In genomic region chr5:143569213-143569663, GRCh38 we compare ENCODE assay signal across 25 cellular contexts.
DNase-seq lines count a peak whose midpoint lies in the region; ATAC-seq, FAIRE-seq and TF ChIP-seq lines count a peak whose summit lies in the region.
"Had no signal": no experiment of that assay in that cellular context is flagged by ENCODE, and none has a peak within 500 bp of the region (broad histone marks: within the 10 kb centered on the region; RNA-seq: fewer than 3 reads in every experiment).

No MANE protein-coding gene starts in this region.

- H3K4me3 ChIP-seq in OCI-LY1 (ENCODE audit: low read depth, low read length, poor library complexity, severe bottlenecking) (no peak overlapping the region), cardiac fibroblast (replicated peaks in 1 of 2; ENCODE audit: low read depth in 2 of 2, low read length in 2 of 2) (no peak overlapping the region), HepG2 (replicated peaks in 1 of 3; ENCODE audit: insufficient read depth in 1 of 3, low read depth in 2 of 3, low read length in 3 of 3) (no peak overlapping the region; a peak in 1 of 6 replicates), skeletal muscle cell (ENCODE audit: low read depth, low read length) (no peak overlapping the region)
- H3K4me3 ChIP-seq: esophagus squamous epithelium, GM23338, transverse colon had no signal

- DNase-seq in cardiac fibroblast (ENCODE audit: low read depth in 2 of 2), result peak; percentile 69 to 92
- DNase-seq in HepG2 (ENCODE audit: low spot score), result peak; percentile 82
- peak; percentile 97 for DNase-seq in skeletal muscle cell (ENCODE audit: low read depth)
- no peak for DNase-seq in nucleus accumbens (lab: John Stamatoyannopoulos, UW)
- no peak for DNase-seq in activated naive CD4-positive, alpha-beta T cell treated with Interleukin-2 at 50 U/mL for 16 hours
- no peak for DNase-seq in left ventricle myocardium superior
- DNase-seq: activated CD4-positive, alpha-beta memory T cell treated with anti-CD3 and anti-CD28 coated beads for 36 hours; activated gamma-delta T cell treated with Interleukin-2 at 50 U/mL for 16 hours; aorta; CD4-positive, alpha-beta memory T cell; DMS153; esophagus squamous epithelium; head of caudate nucleus; left colon; NCI-H1436; NCI-H2171; NCI-H526 treated with DMSO at 0.1 percent for 48 hours; stimulated activated CD4-positive, alpha-beta T cell treated with anti-CD3 and anti-CD28 coated beads, Interleukin-12 subunit alpha, Interleukin-12 subunit beta, amount 100 ng/mL, for 4 hours; stimulated activated CD4-positive, alpha-beta T cell treated with anti-CD3 and anti-CD28 coated beads, Interleukin-4, amount 100 ng/mL, for 4 hours; T-helper 9 cell; transverse colon had no signal

- no peak for TF ChIP-seq RAD21 in HepG2 (CRISPR knock-in tag; IDR thresholded peaks at IDR 0.05)

- intact Hi-C loops in HepG2 (cut with micrococcal nuclease; ENCODE audit: unreplicated experiment), result loop anchor here (10.0 kb wide), 1 partner anchor 164 kb away; the partner anchor contains the start of gene NR3C1
- intact Hi-C loops in left ventricle myocardium superior (cut with micrococcal nuclease), result no loop called here

- no peaks in the 10 kb centered on the region for H3K27me3 ChIP-seq in OCI-LY1 (ENCODE audit: insufficient read depth, low read length)
- H3K27me3 ChIP-seq in HepG2 (ENCODE audit: control insufficient read depth in 1 of 2, insufficient read depth in 2 of 2, low read length in 2 of 2), result no peaks in the 10 kb centered on the region
- H3K27me3 ChIP-seq: esophagus squamous epithelium, transverse colon had no signal

- peak; percentile 58 for ATAC-seq in HepG2
- ATAC-seq in left ventricle myocardium superior, result no peak
- ATAC-seq in GM21786 (IDR thresholded peaks at IDR 0.05; ENCODE audit: unreplicated experiment), result no peak
- ATAC-seq: GM23338, left colon had no signal

- H3K4me2 ChIP-seq in OCI-LY1 (ENCODE audit: low read length), result no peak overlapping the region
- H3K4me2 ChIP-seq in HepG2 (ENCODE audit: low read depth, low read length), result peak overlapping the region; percentile 22
- H3K4me2 ChIP-seq: GM23338 had no signal

- TF ChIP-seq EP300 in HepG2 (IDR thresholded peaks at IDR 0.05; ENCODE audit: low read depth in 2 of 2, low read length in 2 of 2) (peak in 1 of 2 experiments; percentile 67; a peak in 1 of 4 replicates), HepG2 (CRISPR knock-in tag; IDR thresholded peaks at IDR 0.05; ENCODE audit: borderline replicate concordance) (no peak)

- no peaks in the 10 kb centered on the region for H3K9me2 ChIP-seq in OCI-LY1 (ENCODE audit: low read depth, low read length)

- no peaks in the 10 kb centered on the region for H3F3A ChIP-seq in OCI-LY1 (ENCODE audit: insufficient read depth, low read length)

- no peaks in the 10 kb centered on the region for H3K9me3 ChIP-seq in OCI-LY1 (ENCODE audit: low read length)
- no peaks in the 10 kb centered on the region for H3K9me3 ChIP-seq in HepG2 (ENCODE audit: low read length)
- H3K9me3 ChIP-seq: esophagus squamous epithelium, transverse colon had no signal

- no peaks in the 10 kb centered on the region for H4K20me1 ChIP-seq in OCI-LY1 (ENCODE audit: insufficient read depth, low read length)
- no peaks in the 10 kb centered on the region for H4K20me1 ChIP-seq in HepG2 (ENCODE audit: insufficient read depth, low read length)

- H3K9ac ChIP-seq in OCI-LY1 (ENCODE audit: low read length) (no peak overlapping the region), HepG2 (ENCODE audit: insufficient read depth, low read depth, low read length) (0 out of 2 replicates have a peak overlapping the region, but pooled peaks have one; percentile 5)

- BruUV-seq in HepG2 (replicated peaks; lab: Mats Ljungman, UMichigan), result no TSS peak

- TF ChIP-seq CTCF in OCI-LY1 (IDR thresholded peaks at IDR 0.05; ENCODE audit: low read length) (no peak), cardiac fibroblast (IDR thresholded peaks at IDR 0.05; ENCODE audit: low read depth, low read length) (no peak), HepG2 (CRISPR knock-in tag; IDR thresholded peaks at IDR 0.05) (no peak)

- CTCF ChIA-PET in HepG2 (lab: Yijun Ruan, JAX; ENCODE audit: low intra/inter-chr PET ratio, low total read pairs), result no interaction called here

- H3K4me1 ChIP-seq in OCI-LY1 (ENCODE audit: insufficient read depth, low read length, severe bottlenecking) (peaks cover 45% of the 10 kb centered on the region), HepG2 (ENCODE audit: insufficient read depth, low read length) (peaks cover 37% of the 10 kb centered on the region)
- H3K4me1 ChIP-seq: esophagus squamous epithelium had no signal

- POLR2A ChIA-PET in HepG2 (lab: Yijun Ruan, JAX), result interaction anchor here (0.8 to 2.7 kb wide), 10 partner anchors 8 to 164 kb away, joined by 3 to 15 read pairs (median 6); no protein-coding TSS in a partner anchor

- H3K79me2 ChIP-seq in OCI-LY1 (ENCODE audit: insufficient read depth, low read length) (no peaks in the 10 kb centered on the region), HepG2 (ENCODE audit: insufficient read depth, low read length) (no peaks in the 10 kb centered on the region)

- no peak for TF ChIP-seq POLR2A in HepG2 (IDR thresholded peaks at IDR 0.05; ENCODE audit: insufficient read depth in 1 of 2, low read depth in 2 of 2, low read length in 2 of 2)

- FAIRE-seq in HepG2 (lab: Jason Lieb, UNC), result peak; percentile 88
- FAIRE-seq: G401.6 had no signal

- no peaks in the 10 kb centered on the region for H3K36me3 ChIP-seq in OCI-LY1 (ENCODE audit: insufficient read depth, low read length)
- H3K36me3 ChIP-seq in HepG2 (replicated peaks in 1 of 2; ENCODE audit: control insufficient read depth in 1 of 2, insufficient read depth in 2 of 2, low read length in 2 of 2), result no peaks in the 10 kb centered on the region
- H3K36me3 ChIP-seq: esophagus squamous epithelium, transverse colon had no signal

- 22% methylated on average over 4 of the region's 4 CpGs for WGBS in HepG2 (ENCODE audit: low lambda C conversion rate)

- H2AFZ ChIP-seq in OCI-LY1 (ENCODE audit: low read length) (no peak overlapping the region), HepG2 (ENCODE audit: low read length) (no peak overlapping the region)
- H2AFZ ChIP-seq: GM23338 had no signal

- in situ Hi-C loops in HepG2 (cut with HindIII; ENCODE audit: extremely low pct_ligation_motif_present, low pct_unique_long_range_greater_than_20kb), result no loop called here

- H3K27ac ChIP-seq in OCI-LY1 (ENCODE audit: low read depth, low read length, poor library complexity, severe bottlenecking), result peak overlapping the region; percentile 14
- peak overlapping the region; percentile 66 for H3K27ac ChIP-seq in HepG2 (ENCODE audit: extremely low read length, insufficient read depth, low read length)
- H3K27ac ChIP-seq: esophagus squamous epithelium had no signal

TF ChIP-seq in HepG2, 621 proteins besides CTCF, POLR2A, EP300 and RAD21 (continues in another document):
- TF ChIP-seq SIX1 (CRISPR knock-in tag; IDR thresholded peaks at IDR 0.05; ENCODE audit: borderline replicate concordance), result no peak
- no peak for TF ChIP-seq CBX5 (CRISPR knock-in tag; IDR thresholded peaks at IDR 0.05; ENCODE audit: borderline replicate concordance)
- no peak for TF ChIP-seq ZNF549 (CRISPR knock-in tag; IDR thresholded peaks at IDR 0.05)
- TF ChIP-seq ZNF24 (IDR thresholded peaks at IDR 0.05), result no peak
- TF ChIP-seq PAX8 (CRISPR knock-in tag; IDR thresholded peaks at IDR 0.05; ENCODE audit: borderline replicate concordance), result no peak
- TF ChIP-seq, protein P1, sequence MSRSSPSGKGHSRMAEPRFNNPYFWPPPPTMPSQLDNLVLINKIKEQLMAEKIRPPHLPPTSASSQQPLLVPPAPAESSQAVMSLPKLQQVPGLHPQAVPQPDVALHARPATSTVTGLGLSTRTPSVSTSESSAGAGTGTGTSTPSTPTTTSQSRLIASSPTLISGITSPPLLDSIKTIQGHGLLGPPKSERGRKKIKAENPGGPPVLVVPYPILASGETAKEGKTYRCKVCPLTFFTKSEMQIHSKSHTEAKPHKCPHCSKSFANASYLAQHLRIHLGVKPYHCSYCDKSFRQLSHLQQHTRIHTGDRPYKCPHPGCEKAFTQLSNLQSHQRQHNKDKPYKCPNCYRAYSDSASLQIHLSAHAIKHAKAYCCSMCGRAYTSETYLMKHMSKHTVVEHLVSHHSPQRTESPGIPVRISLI (CRISPR knock-in tag; IDR thresholded peaks at IDR 0.05; ENCODE audit: borderline replicate concordance), result no peak
- TF ChIP-seq ZBTB37 (CRISPR knock-in tag; IDR thresholded peaks at IDR 0.05), result no peak
- no peak for TF ChIP-seq ZNF709 (CRISPR knock-in tag; IDR thresholded peaks at IDR 0.05)
- no peak for TF ChIP-seq SOX13 (IDR thresholded peaks at IDR 0.05)
- TF ChIP-seq SOX13 (CRISPR knock-in tag; conservative IDR thresholded peaks at IDR 0.05 in 1 of 2, IDR thresholded peaks at IDR 0.05 in 1 of 2), result peak in 1 of 2 experiments; percentile 66; a peak in 2 of 4 replicates
- TF ChIP-seq HNRNPH1 (optimal IDR thresholded peaks at IDR 0.05; ENCODE audit: low read depth, low read length), result no peak
- TF ChIP-seq, protein P2, sequence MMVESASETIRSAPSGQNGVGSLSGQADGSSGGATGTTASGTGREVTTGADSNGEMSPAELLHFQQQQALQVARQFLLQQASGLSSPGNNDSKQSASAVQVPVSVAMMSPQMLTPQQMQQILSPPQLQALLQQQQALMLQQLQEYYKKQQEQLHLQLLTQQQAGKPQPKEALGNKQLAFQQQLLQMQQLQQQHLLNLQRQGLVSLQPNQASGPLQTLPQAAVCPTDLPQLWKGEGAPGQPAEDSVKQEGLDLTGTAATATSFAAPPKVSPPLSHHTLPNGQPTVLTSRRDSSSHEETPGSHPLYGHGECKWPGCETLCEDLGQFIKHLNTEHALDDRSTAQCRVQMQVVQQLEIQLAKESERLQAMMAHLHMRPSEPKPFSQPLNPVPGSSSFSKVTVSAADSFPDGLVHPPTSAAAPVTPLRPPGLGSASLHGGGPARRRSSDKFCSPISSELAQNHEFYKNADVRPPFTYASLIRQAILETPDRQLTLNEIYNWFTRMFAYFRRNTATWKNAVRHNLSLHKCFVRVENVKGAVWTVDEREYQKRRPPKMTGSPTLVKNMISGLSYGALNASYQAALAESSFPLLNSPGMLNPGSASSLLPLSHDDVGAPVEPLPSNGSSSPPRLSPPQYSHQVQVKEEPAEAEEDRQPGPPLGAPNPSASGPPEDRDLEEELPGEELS (CRISPR knock-in tag; IDR thresholded peaks at IDR 0.05), result peak; percentile 30; the same call in 1 of the 2 replicates
- no peak for TF ChIP-seq FOXK2 (IDR thresholded peaks at IDR 0.05)
- TF ChIP-seq ZNF451 (CRISPR knock-in tag; IDR thresholded peaks at IDR 0.05), result no peak

Comparison
In these comparisons a context has a peak if more than half of its experiments do, and no peak if none do; other contexts are left out.
1. DNase-seq: peak in cardiac fibroblast (2 of 2), HepG2 (single experiment) and skeletal muscle cell (single experiment); none in nucleus accumbens (0 of 56), activated naive CD4-positive, alpha-beta T cell treated with Interleukin-2 at 50 U/mL for 16 hours (single experiment) and left ventricle myocardium superior (single experiment).